Comparison of ENCODE assay signal across 17 cellular contexts in genomic region chr17:81996757-81997441, GRCh38.
"Had no signal": no experiment of that assay in that cellular context is flagged by ENCODE, and none has a peak within 500 bp of the region (broad histone marks: within the 10 kb centered on the region; RNA-seq: fewer than 3 reads in every experiment).

No MANE protein-coding gene starts in this region.

- H3K4me3 ChIP-seq: adrenal gland, breast epithelium, coronary artery, lung, upper lobe of right lung had no signal

- H3K36me3 ChIP-seq: adrenal gland, breast epithelium had no signal

- H3K27ac ChIP-seq: adrenal gland, breast epithelium, coronary artery, upper lobe of right lung had no signal

- H3K9me3 ChIP-seq: adrenal gland, breast epithelium, upper lobe of right lung had no signal

- DNase-seq: activated CD4-positive, alpha-beta T cell treated with anti-CD3 and anti-CD28 coated beads for 36 hours; activated CD4-positive, alpha-beta T cell treated with anti-CD3 and anti-CD28 coated beads, Interleukin-2, amount 50 U/mL, for 48 hours; activated gamma-delta T cell; adrenal gland; hypothalamus; islet precursor cell; nucleus accumbens; posterior cingulate gyrus; stimulated activated naive CD4-positive, alpha-beta T cell; upper lobe of right lung had no signal

- ATAC-seq: activated CD4-positive, alpha-beta T cell treated with anti-CD3 and anti-CD28 coated beads for 36 hours; activated naive CD4-positive, alpha-beta T cell treated with anti-CD3 and anti-CD28 coated beads, Interleukin-2, amount 50 U/mL, for 72 hours; upper lobe of right lung had no signal

- H3K27me3 ChIP-seq: adrenal gland, breast epithelium, upper lobe of right lung had no signal

- FAIRE-seq: astrocyte, endometrium, frontal cortex had no signal
